In genomic region chr5:52989025-52989780, GRCh38 we compare ENCODE assay signal across 8 cellular contexts.
DNase-seq lines count a peak whose midpoint lies in the region; ATAC-seq and TF ChIP-seq lines count a peak whose summit lies in the region.

Gene ITGA2 (plus strand): TSS chr5:52989352. CDS start chr5:52989469, 117 bp downstream.

- in situ Hi-C loops in T47D (cut with HindIII; ENCODE audit: low pct_unique_long_range_greater_than_20kb, low sequenced_read_pairs): no loop called here

- peak within 1 kb of the TSS; percentile 55 to 73 (median 62) for H3K4me3 ChIP-seq in skin epidermis

- ATAC-seq in HG03139 (IDR thresholded peaks at IDR 0.05; ENCODE audit: unreplicated experiment) (peak; percentile 49), SK-N-SH treated with all-trans-retinoic acid at 6 μM for 48 hours (peak; percentile 86)

- H3K27ac ChIP-seq in skin epidermis: peak within 1 kb of the TSS in 20 of 21 experiments; percentile 30 to 83 (median 68)

- DNase-seq in NCI-H2081 (lab: John Stamatoyannopoulos, UW) (peak; percentile 16 to 30), NCI-H2081 treated with DMSO at 0.1 percent for 48 hours (lab: John Stamatoyannopoulos, UW) (no peak), T47D (ENCODE audit: low read depth in 1 of 2, low spot score in 1 of 2) (peak; percentile 83), iPS-NIHi7 (ENCODE audit: extremely low spot score) (peak; percentile 69), NAMALWA (ENCODE audit: low spot score) (no peak)

TF ChIP-seq in SK-N-SH treated with all-trans-retinoic acid at 6 μM for 48 hours, 23 proteins besides CTCF, POLR2A, EP300 and RAD21:
- TF ChIP-seq TCF4 (CRISPR knock-in tag; IDR thresholded peaks at IDR 0.05; ENCODE audit: borderline replicate concordance) (no peak), RARB (CRISPR knock-in tag; IDR thresholded peaks at IDR 0.05) (no peak)

Comparison
In these comparisons a context has a peak if more than half of its experiments do, and no peak if none do; other contexts are left out.
1. DNase-seq: peak in NCI-H2081 (2 of 2), T47D (2 of 2) and iPS-NIHi7 (single experiment); none in NCI-H2081 treated with DMSO at 0.1 percent for 48 hours (single experiment) and NAMALWA (single experiment).